8 cellular contexts compared by ENCODE assay signal in genomic region chr17:75571197-75571884, GRCh38. TPM values are rescaled to one million over a fixed set of nuclear protein-coding genes. Genes with fewer than 3 reads are reported as not detected.
A peak's percentile ranks its signal among the peaks of the same experiment; 100 is the strongest.
DNase-seq lines count a peak whose midpoint lies in the region; FAIRE-seq and TF ChIP-seq lines count a peak whose summit lies in the region.

No MANE protein-coding gene starts in this region.

- no peak overlapping the region for H3K4me2 ChIP-seq in astrocyte (ENCODE audit: low read length)

- H3K4me1 ChIP-seq in astrocyte (ENCODE audit: insufficient read depth, low read length): no peaks in the 10 kb centered on the region

- H3K4me3 ChIP-seq in GM12864 (ENCODE audit: low read depth, low read length) (no peak overlapping the region; the same call in 1 of the 2 replicates), astrocyte (ENCODE audit: insufficient read depth, low read depth, low read length) (no peak overlapping the region)

- no peaks in the 10 kb centered on the region for H4K20me1 ChIP-seq in astrocyte (ENCODE audit: insufficient read depth, low read length)

- DNase-seq in GM12864 (ENCODE audit: low read depth) (peak; percentile 78), KG1 (lab: John Stamatoyannopoulos, UW) (peak; percentile 81), astrocyte (ENCODE audit: low read depth) (no peak), nephron progenitor cell (no peak), cerebellar cortex (ENCODE audit: low spot score) (no peak), RKO (ENCODE audit: low spot score) (no peak), glomerular visceral epithelial cell (ENCODE audit: extremely low spot score) (no peak)
- DNase-seq in central memory CD4-positive, alpha-beta T cell: no peak

- no peak overlapping the region for H3K9ac ChIP-seq in astrocyte (ENCODE audit: low read length)

- H3K9me3 ChIP-seq in astrocyte (ENCODE audit: insufficient read depth, low read depth, low read length): no peaks in the 10 kb centered on the region

- H2AFZ ChIP-seq in astrocyte (ENCODE audit: low read depth, low read length): peak overlapping the region; percentile 47

- no peaks in the 10 kb centered on the region for H3K27me3 ChIP-seq in astrocyte (ENCODE audit: insufficient read depth, low read length)

- H3K36me3 ChIP-seq in astrocyte (ENCODE audit: insufficient read depth, low read length): no peaks in the 10 kb centered on the region

- H3K27me3 Mint-ChIP-seq in astrocyte (ENCODE audit: low read depth, unreplicated experiment) (peaks cover 9% of the 10 kb centered on the region), nephron progenitor cell (ENCODE audit: low read depth, poor library complexity) (peaks cover 4% of the 10 kb centered on the region)

- H3K27ac Mint-ChIP-seq in astrocyte (ENCODE audit: unreplicated experiment) (no peak overlapping the region), nephron progenitor cell (peak overlapping the region; percentile 45)

- no peak for FAIRE-seq in astrocyte (lab: Jason Lieb, UNC)

- no peak overlapping the region for H3K27ac ChIP-seq in astrocyte (ENCODE audit: low read depth, low read length)

- TF ChIP-seq CTCF in GM12864 (IDR thresholded peaks at IDR 0.05; ENCODE audit: low read depth, low read length, missing control alignments): no peak
- no peak for TF ChIP-seq CTCF in astrocyte (IDR thresholded peaks at IDR 0.05; ENCODE audit: insufficient read depth, low read depth, low read length)
- TF ChIP-seq CTCF in nephron progenitor cell (IDR thresholded peaks at IDR 0.05): no peak

- no peak overlapping the region for H3K4me3 Mint-ChIP-seq in astrocyte (ENCODE audit: unreplicated experiment)
- no peak overlapping the region for H3K4me3 Mint-ChIP-seq in nephron progenitor cell

- H3K4me1 Mint-ChIP-seq in astrocyte (ENCODE audit: low read depth, unreplicated experiment) (peaks cover 1% of the 10 kb centered on the region), nephron progenitor cell (peaks cover 29% of the 10 kb centered on the region)

- H3K9me3 Mint-ChIP-seq in astrocyte (ENCODE audit: unreplicated experiment) (no peaks in the 10 kb centered on the region), nephron progenitor cell (no peaks in the 10 kb centered on the region)

- H3K36me3 Mint-ChIP-seq in astrocyte (ENCODE audit: low read depth, unreplicated experiment): peaks cover 2% of the 10 kb centered on the region
- H3K36me3 Mint-ChIP-seq in nephron progenitor cell (ENCODE audit: low read depth): no peaks in the 10 kb centered on the region

- no peaks in the 10 kb centered on the region for H3K79me2 ChIP-seq in astrocyte (ENCODE audit: insufficient read depth, low read length)

RNA-seq across cellular contexts. Expression of gene MYO15B, which starts 16.3 kb away (rescaled TPM):
- total RNA-seq in astrocyte: 3.5 and 6.2 TPM in 2 replicates

RNA-seq across cellular contexts. Expression of gene LLGL2, which starts 45.8 kb away (rescaled TPM):
- total RNA-seq in astrocyte: 6.9 and 14.8 TPM in 2 replicates

RNA-seq across cellular contexts. Expression of gene TSEN54, which starts 55.0 kb away (rescaled TPM):
- 15.1 and 16.5 TPM in 2 replicates for total RNA-seq in astrocyte

RNA-seq across cellular contexts. Expression of gene CASKIN2, which starts 56.0 kb away (rescaled TPM):
- total RNA-seq in astrocyte: 16.9 and 22.8 TPM in 2 replicates

Comparison
In these comparisons a context has a peak if more than half of its experiments do, and no peak if none do; other contexts are left out.
1. DNase-seq: peak in GM12864 (single experiment) and KG1 (single experiment); none in astrocyte (single experiment), nephron progenitor cell (single experiment), cerebellar cortex (single experiment), RKO (single experiment), central memory CD4-positive, alpha-beta T cell (single experiment) and glomerular visceral epithelial cell (single experiment).